ENCODE assay signal across 7 cellular contexts in genomic region chr14:78104655-78105054, GRCh38.
"Had no signal": no experiment of that assay in that cellular context is flagged by ENCODE, and none has a peak within 500 bp of the region (broad histone marks: within the 10 kb centered on the region; RNA-seq: fewer than 3 reads in every experiment).

No MANE protein-coding gene starts in this region.

- ATAC-seq: GM23338, HepG2 had no signal

- H3K4me1 Mint-ChIP-seq: IgD-negative memory B cell had no signal

- H3K36me3 Mint-ChIP-seq: IgD-negative memory B cell had no signal

- DNase-seq: H9, HCEC 1CT, HFFc6, KG1 had no signal

- H3K27ac Mint-ChIP-seq: GM23338, H9, HFFc6, IgD-negative memory B cell had no signal

- H3K27me3 Mint-ChIP-seq: IgD-negative memory B cell had no signal

- H3K4me3 Mint-ChIP-seq: GM23338, H9, HFFc6, IgD-negative memory B cell had no signal
